12 cellular contexts compared by ENCODE assay signal in the genomic region with DNA sequence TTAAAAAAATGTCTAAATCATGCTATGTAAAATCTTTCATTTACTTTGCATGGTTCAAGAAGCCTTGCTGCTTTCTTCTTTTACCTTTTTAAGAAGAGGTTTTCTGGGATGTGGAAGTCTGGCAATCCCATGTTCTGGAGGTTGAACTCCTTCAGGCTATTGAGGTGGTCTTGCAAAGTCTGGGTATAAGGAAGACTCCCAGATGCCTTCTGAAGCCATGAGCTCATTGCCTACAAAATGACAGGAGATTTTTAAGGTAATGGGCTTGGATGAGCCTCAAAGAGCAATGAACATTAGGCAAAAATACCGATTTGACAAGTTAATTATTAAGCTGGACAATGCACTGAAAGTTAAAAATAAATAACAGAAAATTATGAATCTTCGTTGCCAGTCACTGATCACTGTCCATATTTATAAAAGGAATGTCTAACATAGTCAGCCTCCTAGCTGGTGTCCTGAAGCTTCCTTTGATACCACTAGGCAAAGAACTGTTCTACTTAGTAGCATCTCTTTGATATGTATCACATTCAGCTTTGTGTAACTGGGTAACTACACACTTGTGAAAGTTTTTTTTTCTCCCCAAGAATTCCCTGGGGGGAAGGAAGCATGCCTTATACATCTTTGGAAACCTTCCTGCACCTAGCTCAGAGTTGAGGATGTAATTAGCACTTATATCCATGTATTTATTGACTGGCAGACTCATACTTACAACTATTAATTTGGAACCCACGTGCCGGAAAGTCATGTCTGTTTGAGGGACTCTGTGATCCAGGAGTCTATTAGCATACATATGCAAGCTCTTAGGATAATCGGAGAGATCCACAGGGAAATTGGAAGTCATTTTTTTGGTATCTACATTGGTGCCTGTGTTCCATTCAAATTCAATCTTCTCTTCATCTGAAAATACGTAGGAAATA. TPM values are rescaled to one million over a fixed set of nuclear protein-coding genes. Genes with fewer than 3 reads are reported as not detected.
"Had no signal": no experiment of that assay in that cellular context is flagged by ENCODE, and none has a peak within 500 bp of the region (broad histone marks: within the 10 kb centered on the region; RNA-seq: fewer than 3 reads in every experiment).

No MANE protein-coding gene starts in this region.

- H3K4me1 ChIP-seq: HAP-1 had no signal

- H3K4me3 ChIP-seq: GM23248, GM23338, HAP-1 had no signal

- DNase-seq: GM23248, GOT3, H7, H9, HCEC 1CT, HFFc6 had no signal

- ATAC-seq: GM23338, HCT116 had no signal

- H3K9me3 ChIP-seq: HAP-1 had no signal

- H3K36me3 ChIP-seq: HAP-1 had no signal

- H3K4me2 ChIP-seq: GM23338 had no signal

- H2AFZ ChIP-seq: GM23248, GM23338 had no signal

- FAIRE-seq: H1, H54 had no signal

- H3K27ac ChIP-seq: GM23248 had no signal

- H3K9ac ChIP-seq: GM23248 had no signal

RNA-seq across cellular contexts. Expression of a gene that starts 29.3 kb away (rescaled TPM):
- total RNA-seq: GM23248, H4, HFFc6 had no signal
- polyA plus RNA-seq: GM23248 had no signal
